ENCODE assay signal across 11 cellular contexts in the genomic region with DNA sequence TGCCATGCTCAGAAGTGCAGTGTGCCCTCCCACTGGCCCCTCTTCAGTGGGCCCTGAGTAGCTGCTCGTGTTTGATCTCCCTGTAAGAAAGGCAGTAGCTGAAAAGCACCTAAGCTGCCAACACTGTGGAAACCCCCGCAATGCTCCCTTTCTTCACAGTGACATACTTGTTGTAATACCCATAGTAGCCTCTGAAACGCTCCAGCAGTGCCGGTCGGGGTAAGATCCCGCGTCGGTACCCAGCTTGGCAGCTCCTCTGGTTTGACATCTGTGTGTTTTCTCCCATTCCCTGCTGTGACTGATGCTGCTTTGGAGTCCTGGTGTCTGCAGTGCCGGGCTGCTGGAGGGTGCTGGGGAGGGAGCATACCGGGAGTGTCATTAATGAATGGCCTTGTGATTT. TPM values are rescaled to one million over a fixed set of nuclear protein-coding genes. Genes with fewer than 3 reads are reported as not detected.
DNase-seq lines count a peak whose midpoint lies in the region; ATAC-seq, FAIRE-seq and TF ChIP-seq lines count a peak whose summit lies in the region.
"Had no signal": no experiment of that assay in that cellular context is flagged by ENCODE, and none has a peak within 500 bp of the region (broad histone marks: within the 10 kb centered on the region; RNA-seq: fewer than 3 reads in every experiment).

No MANE protein-coding gene starts in this region.

- no peaks in the 10 kb centered on the region for H3K9me3 ChIP-seq in mesenchymal stem cell (ENCODE audit: control insufficient read depth, low read length)

- H4K8ac ChIP-seq in mesenchymal stem cell (ENCODE audit: low read length), result no peak overlapping the region

- peak; percentile 56 for DNase-seq in D341Med (ENCODE audit: low spot score)
- DNase-seq in HTR-8/SVneo (ENCODE audit: insufficient read length, low spot score), result peak; percentile 9
- peak; percentile 50 for DNase-seq in bronchial epithelial cell (ENCODE audit: low read depth)
- DNase-seq in mesenchymal stem cell, result peak; percentile 46
- no peak for DNase-seq in T-helper 1 cell
- no peak for DNase-seq in HUDEP-2 (lab: John Stamatoyannopoulos, UW; ENCODE audit: unreplicated experiment in 76 of 76)
- DNase-seq: activated CD4-positive, alpha-beta memory T cell treated with anti-CD3 and anti-CD28 coated beads, Interleukin-2, amount 10 ng/mL, durations not matched to agents 7 days and 5 days; NCI-H774 had no signal

- WGBS in mesenchymal stem cell, result 85% methylated on average over 10 of the region's 10 CpGs

- no peak for FAIRE-seq in HTR-8/SVneo (lab: Jason Lieb, UNC)
- FAIRE-seq in bronchial epithelial cell (lab: Jason Lieb, UNC), result no peak
- FAIRE-seq: islet of Langerhans had no signal

- no peak overlapping the region for H3K27ac ChIP-seq in mesenchymal stem cell (ENCODE audit: low read length, poor library complexity, severe bottlenecking)

- H2BK15ac ChIP-seq in mesenchymal stem cell (ENCODE audit: low read depth, poor library complexity, severe bottlenecking), result no peak overlapping the region

- no peak overlapping the region for H3K9ac ChIP-seq in mesenchymal stem cell (ENCODE audit: low read length)

- no peak overlapping the region for H2BK5ac ChIP-seq in mesenchymal stem cell (ENCODE audit: low read depth, low read length, poor library complexity, severe bottlenecking)

- no peak overlapping the region for H3K4me2 ChIP-seq in mesenchymal stem cell (ENCODE audit: low read length, poor library complexity, severe bottlenecking)

- no peak overlapping the region for H2AFZ ChIP-seq in mesenchymal stem cell (ENCODE audit: low read depth, low read length)

- no peak overlapping the region for H2BK120ac ChIP-seq in mesenchymal stem cell (ENCODE audit: low read depth, low read length)

- no peak overlapping the region for H3K4ac ChIP-seq in mesenchymal stem cell (ENCODE audit: low read depth in 1 of 2, low read length in 2 of 2)

- H3K14ac ChIP-seq in mesenchymal stem cell (ENCODE audit: low read length in 2 of 2), result no peak overlapping the region

- no peak overlapping the region for H2AK5ac ChIP-seq in mesenchymal stem cell (ENCODE audit: low read length, severe bottlenecking)

- H3K79me1 ChIP-seq in mesenchymal stem cell (replicated peaks; ENCODE audit: low read length, poor library complexity, severe bottlenecking), result peaks cover 3% of the 10 kb centered on the region

- peaks cover 8% of the 10 kb centered on the region for H3K4me1 ChIP-seq in mesenchymal stem cell (ENCODE audit: control insufficient read depth, insufficient read depth, low read depth, low read length)

- H3K36me3 ChIP-seq in bronchial epithelial cell (ENCODE audit: control insufficient read depth, insufficient read depth, low read length) (no peaks in the 10 kb centered on the region), mesenchymal stem cell (ENCODE audit: control insufficient read depth in 1 of 2, insufficient read depth in 2 of 2, low read depth in 1 of 2, low read length in 2 of 2) (peaks cover 0 to 2% of the 10 kb centered on the region in 2 experiments)

- peak; percentile 37 for TF ChIP-seq CTCF in bronchial epithelial cell (IDR thresholded peaks at IDR 0.05; ENCODE audit: insufficient read depth, low read length, severe bottlenecking)

- ATAC-seq in HG02610 (IDR thresholded peaks at IDR 0.05; ENCODE audit: unreplicated experiment), result no peak
- ATAC-seq in GM21619 (IDR thresholded peaks at IDR 0.05; ENCODE audit: unreplicated experiment), result no peak

- no peak overlapping the region for H3K23ac ChIP-seq in mesenchymal stem cell (ENCODE audit: low read length in 2 of 2)

- no peak overlapping the region for H2BK12ac ChIP-seq in mesenchymal stem cell (ENCODE audit: low read length in 2 of 2)

- H4K91ac ChIP-seq in mesenchymal stem cell (ENCODE audit: low read length), result no peak overlapping the region

- H3K27me3 ChIP-seq in bronchial epithelial cell (ENCODE audit: control insufficient read depth, insufficient read depth, low read length) (no peaks in the 10 kb centered on the region), mesenchymal stem cell (ENCODE audit: control insufficient read depth in 1 of 2, insufficient read depth in 1 of 2, low read length in 2 of 2) (no peaks in the 10 kb centered on the region)

- no peak overlapping the region for H3K4me3 ChIP-seq in bronchial epithelial cell (ENCODE audit: low read depth, low read length)
- H3K4me3 ChIP-seq in mesenchymal stem cell (ENCODE audit: insufficient read depth in 1 of 2, low read depth in 1 of 2, low read length in 2 of 2), result no peak overlapping the region

- H3K18ac ChIP-seq in mesenchymal stem cell (ENCODE audit: low read depth in 1 of 2, low read length in 2 of 2), result no peak overlapping the region

RNA-seq across cellular contexts. Expression of gene CHAF1B, which starts 3.6 kb away (rescaled TPM):
- 1.1 and 1.3 TPM in 2 replicates for total RNA-seq in bronchial epithelial cell
- 2.4 TPM for polyA plus RNA-seq in mesenchymal stem cell (2013, experiment 1 of 2)
- 2.4 TPM for polyA plus RNA-seq in mesenchymal stem cell (2013, experiment 2 of 2)

Comparison
In these comparisons a context has a peak if more than half of its experiments do, and no peak if none do; other contexts are left out.
1. DNase-seq: peak in D341Med (single experiment), HTR-8/SVneo (single experiment), bronchial epithelial cell (single experiment) and mesenchymal stem cell (single experiment); none in T-helper 1 cell (0 of 5) and HUDEP-2 (0 of 76).